Comparison of ENCODE assay signal across 20 cellular contexts in the genomic region with DNA sequence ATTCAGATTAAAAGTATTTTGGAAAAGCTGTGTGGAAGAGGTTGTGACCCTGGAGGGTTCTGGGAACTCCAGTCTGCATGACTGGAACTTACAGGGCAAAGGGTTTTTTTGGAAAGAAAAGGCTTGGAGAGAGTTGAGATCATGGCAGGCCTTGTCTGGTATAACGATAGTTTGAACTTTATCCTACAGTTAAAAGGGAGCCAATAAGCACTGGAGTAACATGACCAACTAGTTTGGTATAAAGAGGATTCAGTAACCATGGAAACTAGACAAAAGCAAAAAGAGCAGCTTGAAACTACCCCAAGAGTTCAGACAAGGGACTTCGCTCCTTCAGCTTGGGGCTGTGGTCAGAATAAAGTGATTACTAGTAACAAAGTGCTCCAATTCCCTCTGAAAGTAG.
"Had no signal": no experiment of that assay in that cellular context is flagged by ENCODE, and none has a peak within 500 bp of the region (broad histone marks: within the 10 kb centered on the region; RNA-seq: fewer than 3 reads in every experiment).

No MANE protein-coding gene starts in this region.

- H3K4me3 ChIP-seq: adrenal gland, gastrocnemius medialis, spleen, thyroid gland, upper lobe of right lung had no signal

- H3K9me3 ChIP-seq: adrenal gland, gastrocnemius medialis, SK-N-SH, spleen, thyroid gland, upper lobe of right lung had no signal

- H3K27me3 ChIP-seq: adrenal gland, gastrocnemius medialis, thyroid gland, upper lobe of right lung had no signal

- H3K9ac ChIP-seq: SK-N-SH had no signal

- H3K4me3 Mint-ChIP-seq: activated CD8-positive, alpha-beta T cell treated with anti-CD3 and anti-CD28 coated beads, Interleukin-2, amount 10 ng/mL, durations not matched to agents 7 days and 5 days; activated naive CD8-positive, alpha-beta T cell; memory B cell; naive B cell had no signal

- DNase-seq: activated CD4-positive, alpha-beta T cell treated with anti-CD3 and anti-CD28 coated beads for 1 hour; activated CD4-positive, alpha-beta T cell treated with anti-CD3 and anti-CD28 coated beads, Interleukin-2, amount 50 U/mL, for 1 hour; activated CD8-positive, alpha-beta T cell treated with anti-CD3 and anti-CD28 coated beads, Interleukin-2, amount 10 ng/mL, durations not matched to agents 7 days and 5 days; adrenal gland; effector CD4-positive, alpha-beta T cell; gastrocnemius medialis; hippocampal formation; left ventricle myocardium superior; naive B cell; retina; SK-N-SH; spleen; stimulated activated CD4-positive, alpha-beta T cell treated with anti-CD3 and anti-CD28 coated beads, Interleukin-4, amount 100 ng/mL, for 1 hour; stimulated activated naive CD4-positive, alpha-beta T cell treated with Interleukin-2 at 50 U/mL for 16 hours; substantia nigra; thyroid gland; upper lobe of right lung had no signal

- H3K27ac Mint-ChIP-seq: activated CD8-positive, alpha-beta T cell treated with anti-CD3 and anti-CD28 coated beads, Interleukin-2, amount 10 ng/mL, durations not matched to agents 7 days and 5 days; activated naive CD8-positive, alpha-beta T cell; memory B cell; naive B cell had no signal

- H3K4me1 Mint-ChIP-seq: memory B cell, naive B cell had no signal

- ATAC-seq: activated CD8-positive, alpha-beta T cell treated with anti-CD3 and anti-CD28 coated beads, Interleukin-2, amount 10 ng/mL, durations not matched to agents 7 days and 5 days; gastrocnemius medialis; left ventricle myocardium superior; upper lobe of right lung had no signal

- FAIRE-seq: endometrium had no signal

- H3K27me3 Mint-ChIP-seq: memory B cell, naive B cell had no signal

- H3K36me3 Mint-ChIP-seq: activated naive CD8-positive, alpha-beta T cell; memory B cell; naive B cell had no signal

- H3K4me1 ChIP-seq: adrenal gland, gastrocnemius medialis, spleen, upper lobe of right lung had no signal

- H3K9me3 Mint-ChIP-seq: memory B cell had no signal

- H3K9me2 ChIP-seq: SK-N-SH had no signal

- H3K36me3 ChIP-seq: adrenal gland, gastrocnemius medialis, spleen, thyroid gland, upper lobe of right lung had no signal

- H3K4me2 ChIP-seq: SK-N-SH had no signal

- H3K27ac ChIP-seq: adrenal gland, gastrocnemius medialis, spleen, thyroid gland, upper lobe of right lung had no signal
